1 cellular context compared by ENCODE assay signal in the genomic region with DNA sequence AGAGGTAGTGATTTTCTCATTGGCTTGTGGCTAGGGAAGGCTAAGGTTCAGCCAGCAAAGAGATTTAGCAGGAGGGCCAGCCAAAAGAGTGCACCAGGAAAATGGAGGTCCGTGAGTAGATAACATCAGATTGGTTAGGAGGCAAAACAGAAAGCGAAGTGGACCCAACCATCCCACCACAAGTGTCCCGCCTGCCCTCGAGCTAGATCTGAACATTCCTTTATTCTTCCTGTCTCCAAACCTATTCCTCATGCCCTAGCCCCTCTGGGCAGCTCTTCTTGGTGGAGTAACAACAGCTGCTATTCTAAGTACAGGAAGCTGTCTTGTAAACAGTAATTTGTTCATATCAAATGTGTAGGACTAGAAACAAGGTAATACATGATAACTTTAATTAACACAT.
TF ChIP-seq lines count a peak whose summit lies in the region.

No MANE protein-coding gene starts in this region.

TF ChIP-seq in IMR-90, 13 proteins besides CTCF, POLR2A, EP300 and RAD21:
- no peak for TF ChIP-seq MAFK (IDR thresholded peaks at IDR 0.05; ENCODE audit: low read depth, low read length)
- TF ChIP-seq MAZ (IDR thresholded peaks at IDR 0.05; ENCODE audit: borderline replicate concordance, low read depth, low read length): no peak
- no peak for TF ChIP-seq RCOR1 (IDR thresholded peaks at IDR 0.05; ENCODE audit: insufficient replicate concordance, low read length)
- TF ChIP-seq BHLHE40 (IDR thresholded peaks at IDR 0.05; ENCODE audit: low read depth, low read length): no peak
- TF ChIP-seq CHD1 (IDR thresholded peaks at IDR 0.05; ENCODE audit: low read depth, low read length): no peak
- no peak for TF ChIP-seq RFX5 (IDR thresholded peaks at IDR 0.05; ENCODE audit: low read depth, low read length)
- TF ChIP-seq MXI1 (IDR thresholded peaks at IDR 0.05; ENCODE audit: borderline replicate concordance, low read depth, low read length): no peak
- no peak for TF ChIP-seq NFE2L2 (IDR thresholded peaks at IDR 0.05; ENCODE audit: low read depth, low read length)
- no peak for TF ChIP-seq CEBPB (IDR thresholded peaks at IDR 0.05; ENCODE audit: low read depth, low read length)
- no peak for TF ChIP-seq FOS (IDR thresholded peaks at IDR 0.05; ENCODE audit: low read depth, low read length)
- TF ChIP-seq, protein P1, sequence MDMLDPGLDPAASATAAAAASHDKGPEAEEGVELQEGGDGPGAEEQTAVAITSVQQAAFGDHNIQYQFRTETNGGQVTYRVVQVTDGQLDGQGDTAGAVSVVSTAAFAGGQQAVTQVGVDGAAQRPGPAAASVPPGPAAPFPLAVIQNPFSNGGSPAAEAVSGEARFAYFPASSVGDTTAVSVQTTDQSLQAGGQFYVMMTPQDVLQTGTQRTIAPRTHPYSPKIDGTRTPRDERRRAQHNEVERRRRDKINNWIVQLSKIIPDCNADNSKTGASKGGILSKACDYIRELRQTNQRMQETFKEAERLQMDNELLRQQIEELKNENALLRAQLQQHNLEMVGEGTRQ (IDR thresholded peaks at IDR 0.05; ENCODE audit: low read depth, low read length): no peak
